In the genomic region with DNA sequence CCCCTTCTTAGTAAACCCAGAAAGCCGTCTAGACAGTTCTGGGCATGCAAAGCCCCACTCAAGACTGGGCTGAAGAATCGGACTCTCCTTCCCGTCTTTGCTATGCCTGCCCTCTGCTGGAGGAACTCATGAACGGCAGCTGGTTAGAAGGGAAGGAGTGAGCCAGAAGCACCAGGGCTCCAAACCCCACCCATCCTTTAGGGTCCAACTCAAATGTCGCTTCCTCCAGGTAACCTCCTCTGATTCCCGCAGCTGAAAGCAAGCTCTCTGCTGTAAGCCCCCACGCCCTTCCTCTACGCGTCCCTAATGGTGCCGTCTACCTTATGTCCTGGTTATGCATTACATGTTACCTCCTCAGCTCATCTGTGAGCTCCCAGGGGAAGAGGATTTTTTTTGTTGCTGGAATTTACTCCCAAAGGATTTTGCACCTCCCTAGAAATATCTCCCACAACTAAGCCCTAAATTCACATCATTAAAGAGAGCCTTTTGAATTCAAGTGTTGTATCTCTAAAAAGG, we compare ENCODE assay signal across 8 cellular contexts. TPM values are rescaled to one million over a fixed set of nuclear protein-coding genes. Genes with fewer than 3 reads are reported as not detected.
A peak's percentile ranks its signal among the peaks of the same experiment; 100 is the strongest.
DNase-seq lines count a peak whose midpoint lies in the region; ATAC-seq and TF ChIP-seq lines count a peak whose summit lies in the region.

No MANE protein-coding gene starts in this region.

- peaks cover 61% of the 10 kb centered on the region for H3K4me1 Mint-ChIP-seq in HFFc6 (ENCODE audit: low read depth)
- peaks cover 22% of the 10 kb centered on the region for H3K4me1 Mint-ChIP-seq in brain

- TF ChIP-seq CTCF in HFFc6 (IDR thresholded peaks at IDR 0.05), result peak; percentile 93
- peak; percentile 87 to 93 for TF ChIP-seq CTCF in brain (conservative IDR thresholded peaks at IDR 0.05)

- H3K27me3 Mint-ChIP-seq in HFFc6 (ENCODE audit: insufficient read depth) (peaks cover 3% of the 10 kb centered on the region), brain (peaks cover 3% of the 10 kb centered on the region)

- H3K4me3 Mint-ChIP-seq in HFFc6, result peak overlapping the region; percentile 35; the same call in 1 of the 2 replicates
- H3K4me3 Mint-ChIP-seq in brain, result peak overlapping the region in 3 of 5 experiments; percentile 39 to 51 (median 49)

- H3K27ac Mint-ChIP-seq in HFFc6 (peak overlapping the region; percentile 58), brain (peak overlapping the region in 2 of 5 experiments; percentile 52 to 79)

- no peaks in the 10 kb centered on the region for H3K27me3 ChIP-seq in iPS-20b (ENCODE audit: insufficient read depth, low read length)

- H3K9me3 Mint-ChIP-seq in HFFc6 (no peaks in the 10 kb centered on the region), brain (no peaks in the 10 kb centered on the region)

- peak overlapping the region; percentile 11; the same call in 1 of the 2 replicates for H3K4me3 ChIP-seq in iPS-20b (ENCODE audit: low read length)

- H3K9ac ChIP-seq in iPS-20b (ENCODE audit: low read depth, low read length), result no peak overlapping the region

- H3K36me3 ChIP-seq in iPS-20b (ENCODE audit: insufficient read depth, low read depth, low read length), result no peaks in the 10 kb centered on the region

- peak; percentile 60 for DNase-seq in DMS53 treated with DMSO at 0.1 percent for 48 hours (lab: John Stamatoyannopoulos, UW; ENCODE audit: unreplicated experiment)
- peak; percentile 72 for DNase-seq in HFFc6
- DNase-seq in NCI-H2107 treated with DMSO at 0.1 percent for 48 hours (lab: John Stamatoyannopoulos, UW; ENCODE audit: unreplicated experiment), result peak; percentile 78
- DNase-seq in UCSD-AML1 (lab: John Stamatoyannopoulos, UW; ENCODE audit: unreplicated experiment), result peak; percentile 65
- DNase-seq in stimulated activated CD4-positive, alpha-beta T cell treated with anti-CD3 and anti-CD28 coated beads, Interleukin-12 subunit alpha, Interleukin-12 subunit beta, amount 100 ng/mL, for 4 hours, result peak; percentile 63

- H3K4me1 ChIP-seq in iPS-20b (ENCODE audit: insufficient read depth, low read length), result peaks cover 11% of the 10 kb centered on the region; the same call in 1 of the 2 replicates

- ATAC-seq in GM19023 (IDR thresholded peaks at IDR 0.05; ENCODE audit: unreplicated experiment), result no peak

- H3K36me3 Mint-ChIP-seq in HFFc6 (ENCODE audit: low read depth), result no peaks in the 10 kb centered on the region
- H3K36me3 Mint-ChIP-seq in brain, result no peaks in the 10 kb centered on the region

- no peaks in the 10 kb centered on the region for H3K9me3 ChIP-seq in iPS-20b (ENCODE audit: insufficient read depth, low read depth, low read length)

- no peak overlapping the region for H3K27ac ChIP-seq in iPS-20b (ENCODE audit: low read length)

RNA-seq across cellular contexts. Expression of gene SCN8A, which starts 59.0 kb away (rescaled TPM):
- 10 to 100 TPM; 13.4 to 16.0 (median 15.3) TPM for total RNA-seq in HFFc6 (2021; fragmentation: NEBNext Ultra II Directional; extraction: Animal tissue kit (Norgen Biotek cat#: 25700))
- 3.6 TPM for polyA plus RNA-seq in brain (ENCODE audit: insufficient read depth, low read depth, low replicate concordance)
